In genomic region chr11:123560001-123560400, GRCh38 we compare ENCODE assay signal across 9 cellular contexts.
DNase-seq lines count a peak whose midpoint lies in the region; ATAC-seq and TF ChIP-seq lines count a peak whose summit lies in the region.
"Had no signal": no experiment of that assay in that cellular context is flagged by ENCODE, and none has a peak within 500 bp of the region (broad histone marks: within the 10 kb centered on the region; RNA-seq: fewer than 3 reads in every experiment).

No MANE protein-coding gene starts in this region.

- peak; percentile 70 for ATAC-seq in GM21786 (IDR thresholded peaks at IDR 0.05; ENCODE audit: unreplicated experiment)

- H3K4me1 ChIP-seq in Peyer's patch = peaks cover 0 to 10% (median 0%) of the 10 kb centered on the region in 4 donors
- H3K4me1 ChIP-seq in duodenal mucosa (ENCODE audit: control insufficient read depth in 1 of 2, insufficient read depth in 2 of 2, low read length in 2 of 2) = peaks cover 5 to 11% of the 10 kb centered on the region in 2 donors
- peaks cover 29 to 51% of the 10 kb centered on the region in 2 donors for H3K4me1 ChIP-seq in thyroid gland

- 2 to 9% methylated on average over 20 to 23 of the region's 23 CpGs for WGBS in thyroid gland, 2 donors

- TF ChIP-seq CTCF in Peyer's patch (IDR thresholded peaks at IDR 0.05) = no peak
- TF ChIP-seq CTCF in thyroid gland (IDR thresholded peaks at IDR 0.05) = peak in 1 of 6 experiments; percentile 5

- no peaks in the 10 kb centered on the region for H3K9me3 ChIP-seq in Peyer's patch
- no peaks in the 10 kb centered on the region for H3K9me3 ChIP-seq in duodenal mucosa (ENCODE audit: control insufficient read depth in 1 of 2, low read length in 2 of 2)
- no peaks in the 10 kb centered on the region for H3K9me3 ChIP-seq in thyroid gland
- H3K9me3 ChIP-seq: neutrophil had no signal

- H3K27me3 ChIP-seq in Peyer's patch = no peaks in the 10 kb centered on the region
- no peaks in the 10 kb centered on the region for H3K27me3 ChIP-seq in duodenal mucosa (ENCODE audit: control insufficient read depth in 1 of 2, insufficient read depth in 2 of 2, low read length in 2 of 2)
- no peaks in the 10 kb centered on the region for H3K27me3 ChIP-seq in thyroid gland
- H3K27me3 ChIP-seq: neutrophil had no signal

- TF ChIP-seq POLR2A in Peyer's patch (IDR thresholded peaks at IDR 0.05) (no peak), thyroid gland (IDR thresholded peaks at IDR 0.05) (peak in 1 of 2 donors; percentile 71)

- H3K36me3 ChIP-seq in Peyer's patch (no peaks in the 10 kb centered on the region), duodenal mucosa (ENCODE audit: control insufficient read depth in 1 of 2, insufficient read depth in 2 of 2, low read length in 2 of 2) (no peaks in the 10 kb centered on the region), thyroid gland (no peaks in the 10 kb centered on the region)
- H3K36me3 ChIP-seq: neutrophil had no signal

- peak overlapping the region in 1 of 4 donors; percentile 19 for H3K27ac ChIP-seq in Peyer's patch
- H3K27ac ChIP-seq in duodenal mucosa (ENCODE audit: low read depth, low read length) = no peak overlapping the region
- H3K27ac ChIP-seq in thyroid gland = peak overlapping the region; percentile 68 to 94 (median 93)
- H3K27ac ChIP-seq: neutrophil had no signal

- H3K9ac ChIP-seq in duodenal mucosa (ENCODE audit: low read depth in 1 of 2, low read length in 2 of 2) = no peak overlapping the region

- DNase-seq in CD1c-positive myeloid dendritic cell (ENCODE audit: extremely low spot score) (peak; percentile 61), Peyer's patch (no peak), midbrain (lab: John Stamatoyannopoulos, UW) (peak; percentile 76), thyroid gland (peak; percentile 93), GOT3 (lab: John Stamatoyannopoulos, UW) (no peak), AML-193 (lab: John Stamatoyannopoulos, UW) (no peak)

- peak overlapping the region in 3 of 4 donors; percentile 4 to 39 (median 13) for H3K4me3 ChIP-seq in Peyer's patch
- H3K4me3 ChIP-seq in duodenal mucosa (ENCODE audit: low read depth in 1 of 2, low read length in 2 of 2) = peak overlapping the region; percentile 36 to 59
- H3K4me3 ChIP-seq in thyroid gland (replicated peaks in 1 of 3) = peak overlapping the region in 2 of 3 donors; percentile 9 to 13

- intact Hi-C loops in thyroid gland (cut with DNase I) = no loop called here

Comparison
In these comparisons a context has a peak if more than half of its experiments do, and no peak if none do; other contexts are left out.
1. DNase-seq: peak in CD1c-positive myeloid dendritic cell (single experiment), midbrain (single experiment) and thyroid gland (2 of 2); none in Peyer's patch (0 of 3), GOT3 (single experiment) and AML-193 (0 of 2).
2. Peak in every context shown above with its lines, with median percentiles within 50 percentile points of each other: H3K4me3 ChIP-seq.